Comparison of ENCODE assay signal across 10 cellular contexts in genomic region chr2:186592137-186592875, GRCh38. TPM values are rescaled to one million over a fixed set of nuclear protein-coding genes. Genes with fewer than 3 reads are reported as not detected.
DNase-seq lines count a peak whose midpoint lies in the region; ATAC-seq and TF ChIP-seq lines count a peak whose summit lies in the region.
"Had no signal": no experiment of that assay in that cellular context is flagged by ENCODE, and none has a peak within 500 bp of the region (broad histone marks: within the 10 kb centered on the region; RNA-seq: fewer than 3 reads in every experiment).

No MANE protein-coding gene starts in this region.

- H3K4me3 ChIP-seq in adrenal gland (peak overlapping the region in 2 of 4 donors; percentile 70 to 76), right cardiac atrium (ENCODE audit: low read length) (peak overlapping the region; percentile 73), smooth muscle cell (peak overlapping the region; percentile 96), stomach (peak overlapping the region in 2 of 4 donors; percentile 79 to 90), lower leg skin (ENCODE audit: low read depth, poor library complexity, severe bottlenecking) (no peak overlapping the region)

- H3K4me1 ChIP-seq in adrenal gland (replicated peaks in 1 of 2) (peaks cover 29 to 70% of the 10 kb centered on the region in 2 donors), right cardiac atrium (ENCODE audit: control insufficient read depth, insufficient read depth, low read length) (peaks cover 4% of the 10 kb centered on the region), smooth muscle cell (ENCODE audit: low read depth) (peaks cover 64% of the 10 kb centered on the region), stomach (peaks cover 13 to 66% (median 42%) of the 10 kb centered on the region in 4 donors)

- H3K79me2 ChIP-seq in smooth muscle cell (ENCODE audit: low read depth): peaks cover 96% of the 10 kb centered on the region

- H3K27ac ChIP-seq in adrenal gland (peak overlapping the region in 4 of 5 donors; percentile 15 to 96 (median 58)), right cardiac atrium (ENCODE audit: low read length) (peak overlapping the region; percentile 42), smooth muscle cell (ENCODE audit: low read depth) (peak overlapping the region; percentile 99), stomach (no peak overlapping the region)

- H3K9ac ChIP-seq in smooth muscle cell (ENCODE audit: low read depth): peak overlapping the region; percentile 99

- TF ChIP-seq CTCF in adrenal gland (IDR thresholded peaks at IDR 0.05): no peak
- TF ChIP-seq CTCF in smooth muscle cell (IDR thresholded peaks at IDR 0.05; ENCODE audit: borderline replicate concordance, insufficient read depth, poor library complexity, severe bottlenecking): no peak
- TF ChIP-seq CTCF in stomach (IDR thresholded peaks at IDR 0.05): no peak
- TF ChIP-seq CTCF in lower leg skin (IDR thresholded peaks at IDR 0.05): no peak

- no peaks in the 10 kb centered on the region for H3K9me3 Mint-ChIP-seq in activated T-cell treated with anti-CD3 and anti-CD28 coated beads, Interleukin-2, amount 50 U/mL, for 24 hours

- H3K4me2 ChIP-seq in smooth muscle cell: peak overlapping the region; percentile 86

- H3K9me3 ChIP-seq in adrenal gland (replicated peaks in 1 of 3) (no peaks in the 10 kb centered on the region), right cardiac atrium (ENCODE audit: control insufficient read depth, low read length) (no peaks in the 10 kb centered on the region), smooth muscle cell (replicated peaks; ENCODE audit: low read depth) (no peaks in the 10 kb centered on the region), stomach (no peaks in the 10 kb centered on the region)

- H3F3A ChIP-seq in smooth muscle cell (ENCODE audit: low read depth): peaks cover 15% of the 10 kb centered on the region

- H3K27me3 Mint-ChIP-seq in activated T-cell treated with anti-CD3 and anti-CD28 coated beads, Interleukin-2, amount 50 U/mL, for 24 hours: no peaks in the 10 kb centered on the region

- no peaks in the 10 kb centered on the region for H3K36me3 Mint-ChIP-seq in activated T-cell treated with anti-CD3 and anti-CD28 coated beads, Interleukin-2, amount 50 U/mL, for 24 hours (ENCODE audit: low read depth)

- H3K36me3 ChIP-seq in adrenal gland (replicated peaks in 1 of 2) (no peaks in the 10 kb centered on the region), smooth muscle cell (ENCODE audit: low read depth) (no peaks in the 10 kb centered on the region), stomach (no peaks in the 10 kb centered on the region)

- DNase-seq in activated T-cell treated with anti-CD3 and anti-CD28 coated beads, Interleukin-2, amount 50 U/mL, for 24 hours: no peak
- DNase-seq in activated T-cell treated with anti-CD3 and anti-CD28 coated beads, Interleukin-2, amount 50 U/mL, for 48 hours: no peak
- DNase-seq in adrenal gland: no peak
- no peak for DNase-seq in right cardiac atrium
- no peak for DNase-seq in smooth muscle cell (lab: John Stamatoyannopoulos, UW; ENCODE audit: unreplicated experiment)
- DNase-seq in stomach: no peak
- DNase-seq in lower leg skin (ENCODE audit: low spot score in 2 of 2): no peak
- DNase-seq in NCI-H128 (lab: John Stamatoyannopoulos, UW; ENCODE audit: unreplicated experiment): no peak
- DNase-seq: NCI-H187 treated with DMSO at 0.1 percent for 48 hours; stimulated activated CD4-positive, alpha-beta T cell treated with anti-CD3 and anti-CD28 coated beads, Interleukin-2, amount 100 ng/mL, for 24 hours had no signal

- ATAC-seq in right cardiac atrium: no peak

- intact Hi-C loops in adrenal gland (cut with DNase I): no loop called here
- intact Hi-C loops in right cardiac atrium (cut with DNase I): no loop called here
- intact Hi-C loops in stomach (cut with DNase I; ENCODE audit: low total_unique reads): no loop called here
- intact Hi-C loops in lower leg skin (cut with DNase I; ENCODE audit: low total_unique reads): no loop called here

- H2AFZ ChIP-seq in smooth muscle cell (ENCODE audit: low read depth): no peak overlapping the region

- TF ChIP-seq POLR2A in adrenal gland (IDR thresholded peaks at IDR 0.05): no peak
- TF ChIP-seq POLR2A in stomach (IDR thresholded peaks at IDR 0.05): no peak
- no peak for TF ChIP-seq POLR2A in lower leg skin (IDR thresholded peaks at IDR 0.05)

- H3K27me3 ChIP-seq in adrenal gland (no peaks in the 10 kb centered on the region), right cardiac atrium (ENCODE audit: control insufficient read depth, insufficient read depth) (no peaks in the 10 kb centered on the region), smooth muscle cell (ENCODE audit: low read depth) (no peaks in the 10 kb centered on the region), stomach (no peaks in the 10 kb centered on the region)

- H3K4me1 Mint-ChIP-seq in activated T-cell treated with anti-CD3 and anti-CD28 coated beads, Interleukin-2, amount 50 U/mL, for 24 hours (ENCODE audit: low read depth): peaks cover 37% of the 10 kb centered on the region

- 87 to 89% (median 88%) methylated on average over 5 of the region's 5 CpGs for WGBS in adrenal gland, 4 donors
- WGBS in right cardiac atrium: 92% methylated on average over 5 of the region's 5 CpGs
- 75% methylated on average over 5 of the region's 5 CpGs for WGBS in smooth muscle cell (ENCODE audit: low lambda C conversion rate)
- 89 to 94% (median 92%) methylated on average over 5 of the region's 5 CpGs for WGBS in stomach, 5 donors
- WGBS in lower leg skin, 2 donors: 89 to 93% methylated on average over 5 of the region's 5 CpGs

- TF ChIP-seq EP300 in stomach (IDR thresholded peaks at IDR 0.05): no peak

- peaks cover 66% of the 10 kb centered on the region for H4K20me1 ChIP-seq in smooth muscle cell (ENCODE audit: low read depth)

- H3K4me3 Mint-ChIP-seq in activated T-cell treated with anti-CD3 and anti-CD28 coated beads, Interleukin-2, amount 50 U/mL, for 24 hours: no peak overlapping the region

- peak overlapping the region; percentile 22 for H3K27ac Mint-ChIP-seq in activated T-cell treated with anti-CD3 and anti-CD28 coated beads, Interleukin-2, amount 50 U/mL, for 24 hours

RNA-seq across cellular contexts. Expression of gene ITGAV, which starts 2.5 kb away (rescaled TPM):
- total RNA-seq in adrenal gland (100 to 1,000 TPM in 7 of 8 donors, 10 to 100 TPM in 1; 81.8 to 214 (median 121) TPM), right cardiac atrium (100 to 1,000 TPM in 3 of 4 donors, 10 to 100 TPM in 1; 98.6 to 135 (median 123) TPM), smooth muscle cell (360 and 467 TPM in 2 replicates), stomach (100 to 1,000 TPM in 4 of 5 donors, 10 to 100 TPM in 1; 46.9 to 393 (median 129) TPM), lower leg skin (10 to 100 TPM; 69.8 to 84.7 (median 78.8) TPM)
- polyA plus RNA-seq in adrenal gland (10 to 100 TPM in 2 of 3 donors, 1 to 10 TPM in 1; 8.9 to 37.7 (median 14.9) TPM), right cardiac atrium (37.3 TPM), smooth muscle cell (70.8 and 78.3 TPM in 2 replicates), stomach (10 to 100 TPM in 2 of 3 donors, 1 to 10 TPM in 1; 7.8 to 14.2 (median 11.7) TPM)

Comparison
In these comparisons a context has a peak if more than half of its experiments do, and no peak if none do; other contexts are left out.
1. H3K27ac ChIP-seq: peak in adrenal gland (4 of 5), right cardiac atrium (single experiment) and smooth muscle cell (single experiment); none in stomach (0 of 5).